Comparison of ENCODE assay signal across 23 cellular contexts in the genomic region with DNA sequence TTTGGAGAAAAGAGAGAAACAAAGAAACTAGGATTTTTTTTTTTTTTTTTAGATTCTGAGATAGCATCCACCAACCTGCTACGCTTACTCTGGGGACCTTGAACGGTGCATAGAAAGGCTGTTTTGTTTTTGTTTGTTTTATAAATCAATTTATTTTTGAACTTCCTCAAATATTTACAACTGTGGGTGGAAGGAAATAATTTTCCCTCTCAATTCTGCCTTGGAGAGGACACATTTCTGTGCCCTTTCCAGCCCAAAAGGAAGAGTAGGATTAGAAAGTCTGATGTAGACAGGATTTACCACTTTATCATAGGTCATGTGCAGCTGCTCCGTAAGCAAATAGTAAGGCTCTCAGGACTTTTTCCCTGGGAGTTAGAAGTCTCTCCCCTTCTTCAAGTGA.
"Had no signal": no experiment of that assay in that cellular context is flagged by ENCODE, and none has a peak within 500 bp of the region (broad histone marks: within the 10 kb centered on the region; RNA-seq: fewer than 3 reads in every experiment).

No MANE protein-coding gene starts in this region.

- ATAC-seq: esophagus mucosa; gastrocnemius medialis; natural killer cell; psoas muscle; right cardiac atrium; stimulated activated memory B cell treated with anti-CD40 and anti-IgM and Interleukin-4, amounts not matched to agents 10 μg/mL and 1 μg/mL and 100 μg/mL, for 72 hours; stimulated activated naive CD8-positive, alpha-beta T cell treated with anti-CD3 and anti-CD28 coated beads, Interleukin-15, Interleukin-2, amounts not matched to agents 100 U/mL and 50 U/mL, for 24 hours had no signal

- H3K27me3 ChIP-seq: gastrocnemius medialis, ovary, spleen, testis, tibial artery had no signal

- H3K4me1 ChIP-seq: spleen, testis, tibial artery had no signal

- H3K4me3 ChIP-seq: gastrocnemius medialis, lung, ovary, psoas muscle, skin epidermis, spleen, testis, tibial artery had no signal

- H3K9me3 ChIP-seq: gastrocnemius medialis, ovary, psoas muscle, spleen, testis, tibial artery had no signal

- DNase-seq: effector CD8-positive, alpha-beta T cell; endodermal cell; foreskin fibroblast; gastrocnemius medialis; head of caudate nucleus; natural killer cell; occipital lobe; ovary; posterior cingulate gyrus; psoas muscle; right cardiac atrium; spleen; stimulated activated CD4-positive, alpha-beta T cell treated with anti-CD3 and anti-CD28 coated beads, Interleukin-4, amount 100 ng/mL, for 4 hours; stimulated activated naive CD8-positive, alpha-beta T cell treated with anti-CD3 and anti-CD28 coated beads, Interleukin-15, Interleukin-2, amounts not matched to agents 100 U/mL and 50 U/mL, for 24 hours; substantia nigra; testis; tibial artery had no signal

- FAIRE-seq: keratinocyte had no signal

- H3K36me3 ChIP-seq: gastrocnemius medialis, ovary, spleen, tibial artery had no signal

- H3K27ac ChIP-seq: epithelial cell of prostate, gastrocnemius medialis, ovary, psoas muscle, skin epidermis, spleen, testis, tibial artery had no signal
